ENCODE assay signal across 36 cellular contexts in the genomic region with DNA sequence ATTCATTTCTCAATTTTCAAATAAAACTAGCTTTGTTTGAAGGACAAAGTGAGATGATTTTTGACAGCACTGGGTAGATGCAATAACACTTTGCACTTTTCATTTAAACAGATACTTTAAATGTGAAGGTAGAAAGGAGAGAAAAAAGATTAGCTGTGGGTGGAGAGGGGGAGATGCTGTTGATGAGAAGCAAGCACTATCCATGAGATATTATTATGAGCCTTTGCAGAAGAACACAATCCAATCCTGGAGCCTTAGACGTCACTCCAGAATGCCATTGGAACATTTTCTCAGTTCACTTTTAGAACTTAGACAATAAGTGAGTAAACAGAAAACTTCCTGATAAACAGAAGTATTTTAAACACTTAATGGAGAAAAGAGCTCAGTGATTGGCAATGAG.
"Had no signal": no experiment of that assay in that cellular context is flagged by ENCODE, and none has a peak within 500 bp of the region (broad histone marks: within the 10 kb centered on the region; RNA-seq: fewer than 3 reads in every experiment).

No MANE protein-coding gene starts in this region.

- H3K9me3 Mint-ChIP-seq: activated naive CD4-positive, alpha-beta T cell treated with anti-CD3 and anti-CD28 coated beads for 36 hours; activated naive CD4-positive, alpha-beta T cell treated with anti-CD3 and anti-CD28 coated beads, Interleukin-2, amount 10 ng/mL, durations not matched to agents 7 days and 5 days; activated naive CD4-positive, alpha-beta T cell treated with anti-CD3 and anti-CD28 coated beads, Interleukin-2, amount 50 U/mL, for 24 hours; activated naive CD4-positive, alpha-beta T cell treated with anti-CD3 and anti-CD28 coated beads, Interleukin-2, amount 50 U/mL, for 72 hours; activated naive CD8-positive, alpha-beta T cell treated with anti-CD3 and anti-CD28 coated beads, Interleukin-2, amount 10 ng/mL, durations not matched to agents 7 days and 5 days; activated naive CD8-positive, alpha-beta T cell treated with anti-CD3 and anti-CD28 coated beads, Interleukin-2, amount 50 U/mL, for 24 hours; activated T-cell treated with anti-CD3 and anti-CD28 coated beads, Interleukin-2, amount 50 U/mL, for 24 hours; activated T-cell treated with anti-CD3 and anti-CD28 coated beads, Interleukin-2, amount 50 U/mL, for 4 hours; activated T-cell treated with anti-CD3 and anti-CD28 coated beads, Interleukin-2, amount 50 U/mL, for 72 hours; activated T-helper 1 cell treated with anti-CD3 and anti-CD28 coated beads, Interleukin-12 subunit alpha, Interleukin-12 subunit beta, Interleukin-2, Interleukin-4 antibody, amounts not matched to agents 30 ng/mL and 10 ng/mL and 1 ng/mL, durations not matched to agents 14 hours and 24 hours and 36 hours; activated T-helper 17 cell treated with anti-CD3 and anti-CD28 coated beads, Interleukin-2, amount 50 U/mL, for 72 hours; activated T-helper 2 cell treated with anti-CD3 and anti-CD28 coated beads, Interferon-gamma antibody, Interleukin-2, Interleukin-4, amounts not matched to agents 10 μg/mL and 5 μg/mL and 100 μg/mL, durations not matched to agents 14 hours and 24 hours and 36 hours; central memory CD8-positive, alpha-beta T cell had no signal

- H3K27ac Mint-ChIP-seq: activated naive CD4-positive, alpha-beta T cell treated with anti-CD3 and anti-CD28 coated beads for 36 hours; activated naive CD4-positive, alpha-beta T cell treated with anti-CD3 and anti-CD28 coated beads, Interleukin-2, amount 10 ng/mL, durations not matched to agents 7 days and 5 days; activated naive CD4-positive, alpha-beta T cell treated with anti-CD3 and anti-CD28 coated beads, Interleukin-2, amount 50 U/mL, for 24 hours; activated naive CD4-positive, alpha-beta T cell treated with anti-CD3 and anti-CD28 coated beads, Interleukin-2, amount 50 U/mL, for 72 hours; activated naive CD8-positive, alpha-beta T cell; activated naive CD8-positive, alpha-beta T cell treated with anti-CD3 and anti-CD28 coated beads for 36 hours; activated naive CD8-positive, alpha-beta T cell treated with anti-CD3 and anti-CD28 coated beads, Interleukin-2, amount 10 ng/mL, durations not matched to agents 7 days and 5 days; activated naive CD8-positive, alpha-beta T cell treated with anti-CD3 and anti-CD28 coated beads, Interleukin-2, amount 50 U/mL, for 24 hours; activated T-cell treated with anti-CD3 and anti-CD28 coated beads, Interleukin-2, amount 50 U/mL, for 24 hours; activated T-cell treated with anti-CD3 and anti-CD28 coated beads, Interleukin-2, amount 50 U/mL, for 72 hours; activated T-helper 1 cell treated with anti-CD3 and anti-CD28 coated beads, Interleukin-12 subunit alpha, Interleukin-12 subunit beta, Interleukin-2, Interleukin-4 antibody, amounts not matched to agents 30 ng/mL and 10 ng/mL and 1 ng/mL, durations not matched to agents 14 hours and 24 hours and 36 hours; activated T-helper 17 cell treated with anti-CD3 and anti-CD28 coated beads, Interleukin-2, amount 50 U/mL, for 72 hours; activated T-helper 2 cell treated with anti-CD3 and anti-CD28 coated beads, Interferon-gamma antibody, Interleukin-2, Interleukin-4, amounts not matched to agents 10 μg/mL and 5 μg/mL and 100 μg/mL, durations not matched to agents 14 hours and 24 hours and 36 hours; brain had no signal

- H3K4me1 Mint-ChIP-seq: activated naive CD4-positive, alpha-beta T cell treated with anti-CD3 and anti-CD28 coated beads, Interleukin-2, amount 10 ng/mL, durations not matched to agents 7 days and 5 days; activated naive CD4-positive, alpha-beta T cell treated with anti-CD3 and anti-CD28 coated beads, Interleukin-2, amount 50 U/mL, for 24 hours; activated naive CD8-positive, alpha-beta T cell treated with anti-CD3 and anti-CD28 coated beads for 36 hours; activated naive CD8-positive, alpha-beta T cell treated with anti-CD3 and anti-CD28 coated beads, Interleukin-2, amount 10 ng/mL, durations not matched to agents 7 days and 5 days; activated naive CD8-positive, alpha-beta T cell treated with anti-CD3 and anti-CD28 coated beads, Interleukin-2, amount 50 U/mL, for 24 hours; activated T-helper 17 cell treated with anti-CD3 and anti-CD28 coated beads, Interleukin-2, amount 50 U/mL, for 72 hours; central memory CD8-positive, alpha-beta T cell had no signal

- H3K27ac ChIP-seq: adrenal gland, ascending aorta, body of pancreas, brain microvascular endothelial cell, cardiac muscle cell had no signal

- DNase-seq: activated effector memory CD4-positive, alpha-beta T cell treated with anti-CD3 and anti-CD28 coated beads, Interleukin-2, amount 50 U/mL, for 16 hours; activated effector memory CD4-positive, alpha-beta T cell treated with Interleukin-2 at 50 U/mL for 16 hours; activated gamma-delta T cell; activated gamma-delta T cell treated with Interleukin-2 at 50 U/mL for 16 hours; activated naive CD4-positive, alpha-beta T cell; activated naive CD4-positive, alpha-beta T cell treated with anti-CD3 and anti-CD28 coated beads for 36 hours; activated naive CD4-positive, alpha-beta T cell treated with anti-CD3 and anti-CD28 coated beads, Interleukin-2, amount 10 ng/mL, durations not matched to agents 7 days and 5 days; activated naive CD4-positive, alpha-beta T cell treated with anti-CD3 and anti-CD28 coated beads, Interleukin-2, amount 50 U/mL, for 16 hours; activated naive CD4-positive, alpha-beta T cell treated with Interleukin-2 at 50 U/mL for 16 hours; activated naive CD8-positive, alpha-beta T cell treated with anti-CD3 and anti-CD28 coated beads for 36 hours; activated naive CD8-positive, alpha-beta T cell treated with anti-CD3 and anti-CD28 coated beads, Interleukin-2, amount 10 ng/mL, durations not matched to agents 7 days and 5 days; activated naive CD8-positive, alpha-beta T cell treated with anti-CD3 and anti-CD28 coated beads, Interleukin-2, amount 50 U/mL, for 24 hours; activated T-cell treated with anti-CD3 and anti-CD28 coated beads, Interleukin-2, amount 50 U/mL, for 24 hours; activated T-cell treated with anti-CD3 and anti-CD28 coated beads, Interleukin-2, amount 50 U/mL, for 4 hours; activated T-cell treated with anti-CD3 and anti-CD28 coated beads, Interleukin-2, amount 50 U/mL, for 48 hours; activated T-cell treated with anti-CD3 and anti-CD28 coated beads, Interleukin-2, amount 50 U/mL, for 72 hours; adrenal gland; amniotic stem cell; amygdala; anterior cingulate cortex; aorta; body of pancreas; brain microvascular endothelial cell; central memory CD4-positive, alpha-beta T cell; cerebellar nuclear complex had no signal

- H3K27me3 Mint-ChIP-seq: activated naive CD4-positive, alpha-beta T cell treated with anti-CD3 and anti-CD28 coated beads, Interleukin-2, amount 10 ng/mL, durations not matched to agents 7 days and 5 days; activated naive CD8-positive, alpha-beta T cell; activated naive CD8-positive, alpha-beta T cell treated with anti-CD3 and anti-CD28 coated beads, Interleukin-2, amount 10 ng/mL, durations not matched to agents 7 days and 5 days; brain had no signal

- H3K4me3 Mint-ChIP-seq: activated naive CD4-positive, alpha-beta T cell treated with anti-CD3 and anti-CD28 coated beads for 36 hours; activated naive CD4-positive, alpha-beta T cell treated with anti-CD3 and anti-CD28 coated beads, Interleukin-2, amount 10 ng/mL, durations not matched to agents 7 days and 5 days; activated naive CD4-positive, alpha-beta T cell treated with anti-CD3 and anti-CD28 coated beads, Interleukin-2, amount 50 U/mL, for 24 hours; activated naive CD8-positive, alpha-beta T cell; activated naive CD8-positive, alpha-beta T cell treated with anti-CD3 and anti-CD28 coated beads for 36 hours; activated naive CD8-positive, alpha-beta T cell treated with anti-CD3 and anti-CD28 coated beads, Interleukin-2, amount 10 ng/mL, durations not matched to agents 7 days and 5 days; activated naive CD8-positive, alpha-beta T cell treated with anti-CD3 and anti-CD28 coated beads, Interleukin-2, amount 50 U/mL, for 24 hours; activated T-cell treated with anti-CD3 and anti-CD28 coated beads, Interleukin-2, amount 50 U/mL, for 24 hours; activated T-cell treated with anti-CD3 and anti-CD28 coated beads, Interleukin-2, amount 50 U/mL, for 4 hours; activated T-cell treated with anti-CD3 and anti-CD28 coated beads, Interleukin-2, amount 50 U/mL, for 72 hours; activated T-helper 1 cell treated with anti-CD3 and anti-CD28 coated beads, Interleukin-12 subunit alpha, Interleukin-12 subunit beta, Interleukin-2, Interleukin-4 antibody, amounts not matched to agents 30 ng/mL and 10 ng/mL and 1 ng/mL, durations not matched to agents 14 hours and 24 hours and 36 hours; activated T-helper 17 cell treated with anti-CD3 and anti-CD28 coated beads, Interleukin-2, amount 50 U/mL, for 72 hours; brain; central memory CD8-positive, alpha-beta T cell had no signal

- H3K4me1 ChIP-seq: adrenal gland, ascending aorta, breast epithelium had no signal

- H3K36me3 Mint-ChIP-seq: activated naive CD4-positive, alpha-beta T cell treated with anti-CD3 and anti-CD28 coated beads, Interleukin-2, amount 10 ng/mL, durations not matched to agents 7 days and 5 days; activated naive CD4-positive, alpha-beta T cell treated with anti-CD3 and anti-CD28 coated beads, Interleukin-2, amount 50 U/mL, for 24 hours; activated naive CD4-positive, alpha-beta T cell treated with anti-CD3 and anti-CD28 coated beads, Interleukin-2, amount 50 U/mL, for 72 hours; activated naive CD8-positive, alpha-beta T cell; activated naive CD8-positive, alpha-beta T cell treated with anti-CD3 and anti-CD28 coated beads for 36 hours; activated naive CD8-positive, alpha-beta T cell treated with anti-CD3 and anti-CD28 coated beads, Interleukin-2, amount 10 ng/mL, durations not matched to agents 7 days and 5 days; brain had no signal

- ATAC-seq: activated naive CD4-positive, alpha-beta T cell treated with anti-CD3 and anti-CD28 coated beads, Interleukin-2, amount 50 U/mL, for 72 hours; activated naive CD8-positive, alpha-beta T cell treated with anti-CD3 and anti-CD28 coated beads, Interleukin-2, amount 50 U/mL, for 24 hours; activated T-cell treated with anti-CD3 and anti-CD28 coated beads, Interleukin-2, amount 50 U/mL, for 4 hours; activated T-cell treated with anti-CD3 and anti-CD28 coated beads, Interleukin-2, amount 50 U/mL, for 72 hours; activated T-helper 17 cell treated with anti-CD3 and anti-CD28 coated beads, Interleukin-2, amount 50 U/mL, for 72 hours; body of pancreas had no signal

- H3K36me3 ChIP-seq: adrenal gland, ascending aorta, brain microvascular endothelial cell, breast epithelium, cardiac muscle cell had no signal

- H3K4me3 ChIP-seq: adrenal gland, ascending aorta, body of pancreas, breast epithelium, cardiac muscle cell had no signal

- H3K27me3 ChIP-seq: adrenal gland, ascending aorta, body of pancreas, brain microvascular endothelial cell, breast epithelium, cardiac muscle cell had no signal
